In the genomic region with DNA sequence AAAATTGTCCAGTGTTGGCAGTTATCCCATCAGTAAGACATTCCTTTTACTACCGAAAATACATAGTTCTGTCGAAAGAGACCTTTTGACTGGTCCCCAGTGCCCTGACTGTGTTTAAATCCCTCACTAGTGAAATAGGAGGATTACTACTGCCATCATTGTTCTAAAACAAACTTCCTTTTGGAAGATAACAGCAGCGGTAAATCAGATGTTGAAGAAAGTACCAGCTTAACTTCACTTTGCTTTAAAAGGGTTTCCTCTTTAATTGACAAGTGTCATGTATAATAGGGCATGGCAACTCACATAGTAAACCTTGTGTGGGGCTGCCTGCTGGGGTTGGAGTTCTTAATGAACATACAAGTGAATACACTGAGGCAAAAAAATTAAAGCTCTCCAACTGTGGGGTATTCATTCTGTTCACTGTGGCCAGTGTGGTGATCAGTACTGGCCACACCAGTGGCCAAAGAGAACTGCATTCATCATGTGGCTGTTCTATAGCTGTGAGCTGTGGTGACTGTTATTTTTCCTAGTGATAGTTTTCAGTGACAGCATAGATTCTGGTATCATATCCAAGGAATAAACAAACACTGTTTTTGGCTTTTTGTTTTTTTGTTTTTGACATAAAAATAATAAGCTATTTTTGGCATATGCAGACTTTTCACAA, we compare ENCODE assay signal across 15 cellular contexts.
DNase-seq lines count a peak whose midpoint lies in the region; ATAC-seq and TF ChIP-seq lines count a peak whose summit lies in the region.
"Had no signal": no experiment of that assay in that cellular context is flagged by ENCODE, and none has a peak within 500 bp of the region (broad histone marks: within the 10 kb centered on the region; RNA-seq: fewer than 3 reads in every experiment).

No MANE protein-coding gene starts in this region.

- TF ChIP-seq CTCF in gastroesophageal sphincter (IDR thresholded peaks at IDR 0.05) (no peak), transverse colon (IDR thresholded peaks at IDR 0.05) (no peak)

- no peaks in the 10 kb centered on the region for H3K27me3 Mint-ChIP-seq in T-helper 17 cell
- H3K27me3 Mint-ChIP-seq in activated naive CD4-positive, alpha-beta T cell treated with anti-CD3 and anti-CD28 coated beads, Interleukin-2, amount 10 ng/mL, durations not matched to agents 7 days and 5 days, result no peaks in the 10 kb centered on the region

- H3K36me3 ChIP-seq in gastroesophageal sphincter (no peaks in the 10 kb centered on the region), muscle layer of colon (ENCODE audit: insufficient read depth, low read length) (no peaks in the 10 kb centered on the region), transverse colon (no peaks in the 10 kb centered on the region), H7 (replicated peaks; ENCODE audit: control insufficient read depth, insufficient read depth, low read length) (no peaks in the 10 kb centered on the region)

- TF ChIP-seq EP300 in gastroesophageal sphincter (IDR thresholded peaks at IDR 0.05) (no peak), transverse colon (IDR thresholded peaks at IDR 0.05; ENCODE audit: low read depth) (no peak)

- DNase-seq in T-helper 17 cell (no peak), transverse colon (no peak), H7 (no peak)
- DNase-seq in activated naive CD4-positive, alpha-beta T cell treated with anti-CD3 and anti-CD28 coated beads, Interleukin-2, amount 10 ng/mL, durations not matched to agents 7 days and 5 days, result no peak
- DNase-seq: activated CD8-positive, alpha-beta memory T cell treated with anti-CD3 and anti-CD28 coated beads, Interleukin-2, amount 50 U/mL, for 4 hours; activated naive CD4-positive, alpha-beta T cell treated with anti-CD3 and anti-CD28 coated beads, Interleukin-2, amount 50 U/mL, for 16 hours; NCI-H1092 treated with DMSO at 0.1 percent for 48 hours; NCI-H82; stimulated activated CD4-positive, alpha-beta T cell treated with anti-CD3 and anti-CD28 coated beads, Interleukin-2, amount 100 ng/mL, for 48 hours had no signal

- no peaks in the 10 kb centered on the region for H3K27me3 ChIP-seq in gastroesophageal sphincter
- H3K27me3 ChIP-seq in muscle layer of colon (ENCODE audit: control insufficient read depth in 1 of 2, insufficient read depth in 2 of 2, low read length in 2 of 2), result no peaks in the 10 kb centered on the region
- H3K27me3 ChIP-seq in transverse colon, result no peaks in the 10 kb centered on the region
- H3K27me3 ChIP-seq in H7 (ENCODE audit: control insufficient read depth, insufficient read depth, low read length), result no peaks in the 10 kb centered on the region

- H3K9me3 ChIP-seq in T-helper 17 cell (ENCODE audit: control insufficient read depth, low read length, poor library complexity, severe bottlenecking) (no peaks in the 10 kb centered on the region), gastroesophageal sphincter (no peaks in the 10 kb centered on the region), muscle layer of colon (ENCODE audit: low read length) (no peaks in the 10 kb centered on the region), transverse colon (no peaks in the 10 kb centered on the region)

- peak overlapping the region; percentile 11 for H3K27ac Mint-ChIP-seq in T-helper 17 cell
- H3K27ac Mint-ChIP-seq in activated naive CD4-positive, alpha-beta T cell treated with anti-CD3 and anti-CD28 coated beads, Interleukin-2, amount 10 ng/mL, durations not matched to agents 7 days and 5 days, result no peak overlapping the region
- H3K27ac Mint-ChIP-seq: T-helper 1 cell treated with Interleukin-12 subunit alpha and Interleukin-12 subunit beta and Interleukin-4 antibody, amounts not matched to agents 30 μg/mL and 1 μg/mL, for 36 hours had no signal

- no peak for TF ChIP-seq POLR2A in gastroesophageal sphincter (IDR thresholded peaks at IDR 0.05)
- no peak for TF ChIP-seq POLR2A in transverse colon (IDR thresholded peaks at IDR 0.05)

- peaks cover 18 to 93% (median 19%) of the 10 kb centered on the region in 3 donors for H3K4me1 ChIP-seq in gastroesophageal sphincter
- peaks cover 56% of the 10 kb centered on the region for H3K4me1 ChIP-seq in muscle layer of colon (ENCODE audit: insufficient read depth, low read length)
- peaks cover 22 to 53% (median 37%) of the 10 kb centered on the region in 4 donors for H3K4me1 ChIP-seq in transverse colon

- in situ Hi-C loops in transverse colon (cut with MboI; ENCODE audit: low pct_ligation_motif_present in 1 of 4, low pct_unique_long_range_greater_than_20kb in 1 of 4, low sequenced_read_pairs in 3 of 4), result no loop called here

- H3K27ac ChIP-seq in gastroesophageal sphincter, result peak overlapping the region; percentile 12 to 73 (median 61)
- H3K27ac ChIP-seq in muscle layer of colon (ENCODE audit: low read depth, low read length), result peak overlapping the region; percentile 21
- peak overlapping the region; percentile 5 to 69 (median 61) for H3K27ac ChIP-seq in transverse colon
- H3K27ac ChIP-seq: C4-2B had no signal

- H3K9me3 Mint-ChIP-seq in activated naive CD4-positive, alpha-beta T cell treated with anti-CD3 and anti-CD28 coated beads, Interleukin-2, amount 10 ng/mL, durations not matched to agents 7 days and 5 days, result no peaks in the 10 kb centered on the region
- H3K9me3 Mint-ChIP-seq: T-helper 1 cell treated with Interleukin-12 subunit alpha and Interleukin-12 subunit beta and Interleukin-4 antibody, amounts not matched to agents 30 μg/mL and 1 μg/mL, for 36 hours had no signal

- intact Hi-C loops in transverse colon (cut with DNase I; ENCODE audit: low total_unique reads), result no loop called here

- H3K9ac ChIP-seq in muscle layer of colon (ENCODE audit: low read length), result no peak overlapping the region

- H3K4me3 Mint-ChIP-seq in T-helper 17 cell, result peak overlapping the region; percentile 25
- no peak overlapping the region for H3K4me3 Mint-ChIP-seq in activated naive CD4-positive, alpha-beta T cell treated with anti-CD3 and anti-CD28 coated beads, Interleukin-2, amount 10 ng/mL, durations not matched to agents 7 days and 5 days
- H3K4me3 Mint-ChIP-seq: T-helper 1 cell treated with Interleukin-12 subunit alpha and Interleukin-12 subunit beta and Interleukin-4 antibody, amounts not matched to agents 30 μg/mL and 1 μg/mL, for 36 hours had no signal

- H3K4me3 ChIP-seq in gastroesophageal sphincter, result no peak overlapping the region
- no peak overlapping the region for H3K4me3 ChIP-seq in muscle layer of colon (ENCODE audit: low read depth in 1 of 2, low read length in 2 of 2)
- H3K4me3 ChIP-seq in transverse colon, result no peak overlapping the region
- H3K4me3 ChIP-seq in H7 (ENCODE audit: insufficient read depth, low read depth, low read length), result no peak overlapping the region

- ATAC-seq in T-helper 17 cell, result no peak
- ATAC-seq in gastroesophageal sphincter, result no peak
- ATAC-seq in GM21390 (IDR thresholded peaks at IDR 0.05; ENCODE audit: unreplicated experiment), result no peak
- ATAC-seq: activated CD4-positive, CD25-positive, alpha-beta regulatory T cell treated with anti-CD3 and anti-CD28 coated beads, Interleukin-2, amount 50 U/mL, for 24 hours had no signal

- peaks cover 7% of the 10 kb centered on the region for H3K4me1 Mint-ChIP-seq in T-helper 17 cell
- peaks cover 12% of the 10 kb centered on the region for H3K4me1 Mint-ChIP-seq in activated naive CD4-positive, alpha-beta T cell treated with anti-CD3 and anti-CD28 coated beads, Interleukin-2, amount 10 ng/mL, durations not matched to agents 7 days and 5 days

- 23 to 26% methylated on average over 3 of the region's 3 CpGs for WGBS in gastroesophageal sphincter (ENCODE audit: low coverage in 1 of 2), 2 donors
- WGBS in transverse colon (ENCODE audit: low coverage in 1 of 2), 2 donors, result 56 to 60% methylated on average over 3 of the region's 3 CpGs

- no peaks in the 10 kb centered on the region for H3K36me3 Mint-ChIP-seq in T-helper 17 cell (ENCODE audit: low read depth)
- no peaks in the 10 kb centered on the region for H3K36me3 Mint-ChIP-seq in activated naive CD4-positive, alpha-beta T cell treated with anti-CD3 and anti-CD28 coated beads, Interleukin-2, amount 10 ng/mL, durations not matched to agents 7 days and 5 days

- CTCF ChIA-PET in activated naive CD4-positive, alpha-beta T cell treated with anti-CD3 and anti-CD28 coated beads, Interleukin-2, amount 10 ng/mL, durations not matched to agents 7 days and 5 days (lab: Charles Lee), result interaction anchor here (1.0 kb wide), 1 partner anchor 432 kb away, joined by 3 read pairs; no protein-coding TSS in a partner anchor
